In genomic region chr3:42880601-42881451, GRCh38 we compare ENCODE assay signal across 1 cellular context.
TF ChIP-seq lines count a peak whose summit lies in the region.

No MANE protein-coding gene starts in this region.

TF ChIP-seq in GM12878, 131 proteins besides CTCF, POLR2A, EP300 and RAD21 (continued from another document):
- TF ChIP-seq, protein P1, sequence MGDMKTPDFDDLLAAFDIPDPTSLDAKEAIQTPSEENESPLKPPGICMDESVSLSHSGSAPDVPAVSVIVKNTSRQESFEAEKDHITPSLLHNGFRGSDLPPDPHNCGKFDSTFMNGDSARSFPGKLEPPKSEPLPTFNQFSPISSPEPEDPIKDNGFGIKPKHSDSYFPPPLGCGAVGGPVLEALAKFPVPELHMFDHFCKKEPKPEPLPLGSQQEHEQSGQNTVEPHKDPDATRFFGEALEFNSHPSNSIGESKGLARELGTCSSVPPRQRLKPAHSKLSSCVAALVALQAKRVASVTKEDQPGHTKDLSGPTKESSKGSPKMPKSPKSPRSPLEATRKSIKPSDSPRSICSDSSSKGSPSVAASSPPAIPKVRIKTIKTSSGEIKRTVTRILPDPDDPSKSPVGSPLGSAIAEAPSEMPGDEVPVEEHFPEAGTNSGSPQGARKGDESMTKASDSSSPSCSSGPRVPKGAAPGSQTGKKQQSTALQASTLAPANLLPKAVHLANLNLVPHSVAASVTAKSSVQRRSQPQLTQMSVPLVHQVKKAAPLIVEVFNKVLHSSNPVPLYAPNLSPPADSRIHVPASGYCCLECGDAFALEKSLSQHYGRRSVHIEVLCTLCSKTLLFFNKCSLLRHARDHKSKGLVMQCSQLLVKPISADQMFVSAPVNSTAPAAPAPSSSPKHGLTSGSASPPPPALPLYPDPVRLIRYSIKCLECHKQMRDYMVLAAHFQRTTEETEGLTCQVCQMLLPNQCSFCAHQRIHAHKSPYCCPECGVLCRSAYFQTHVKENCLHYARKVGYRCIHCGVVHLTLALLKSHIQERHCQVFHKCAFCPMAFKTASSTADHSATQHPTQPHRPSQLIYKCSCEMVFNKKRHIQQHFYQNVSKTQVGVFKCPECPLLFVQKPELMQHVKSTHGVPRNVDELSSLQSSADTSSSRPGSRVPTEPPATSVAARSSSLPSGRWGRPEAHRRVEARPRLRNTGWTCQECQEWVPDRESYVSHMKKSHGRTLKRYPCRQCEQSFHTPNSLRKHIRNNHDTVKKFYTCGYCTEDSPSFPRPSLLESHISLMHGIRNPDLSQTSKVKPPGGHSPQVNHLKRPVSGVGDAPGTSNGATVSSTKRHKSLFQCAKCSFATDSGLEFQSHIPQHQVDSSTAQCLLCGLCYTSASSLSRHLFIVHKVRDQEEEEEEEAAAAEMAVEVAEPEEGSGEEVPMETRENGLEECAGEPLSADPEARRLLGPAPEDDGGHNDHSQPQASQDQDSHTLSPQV (IDR thresholded peaks at IDR 0.05), result 0 out of 2 replicates have a peak, but pooled peaks have one; percentile 80
- no peak for TF ChIP-seq NBN (IDR thresholded peaks at IDR 0.05)
- TF ChIP-seq MYB (IDR thresholded peaks at IDR 0.05; ENCODE audit: borderline replicate concordance, low read depth, low read length), result no peak
- TF ChIP-seq NR2F1 (conservative IDR thresholded peaks at IDR 0.05), result peak; percentile 27; the same call in 1 of the 2 replicates
- peak; percentile 15 for TF ChIP-seq SP1 (IDR thresholded peaks at IDR 0.05; ENCODE audit: low read depth, low read length)
- TF ChIP-seq ZNF622 (IDR thresholded peaks at IDR 0.05), result no peak
- no peak for TF ChIP-seq RAD51 (IDR thresholded peaks at IDR 0.05)
- TF ChIP-seq MAX (IDR thresholded peaks at IDR 0.05; ENCODE audit: low read depth, low read length), result 0 out of 2 replicates have a peak, but pooled peaks have one; percentile 13
- TF ChIP-seq HDGF (IDR thresholded peaks at IDR 0.05), result no peak
- no peak for TF ChIP-seq JUNB (IDR thresholded peaks at IDR 0.05)
- TF ChIP-seq PRDM15 (CRISPR knock-in tag; IDR thresholded peaks at IDR 0.05), result no peak
- peak; percentile 88 for TF ChIP-seq SMC3 (IDR thresholded peaks at IDR 0.05; ENCODE audit: borderline replicate concordance, low read length)
- peak in 1 of 2 experiments; percentile 42; a peak in 1 of 4 replicates for TF ChIP-seq BHLHE40 (IDR thresholded peaks at IDR 0.05; ENCODE audit: borderline replicate concordance in 1 of 2, low read depth in 2 of 2, low read length in 1 of 2)
- no peak for TF ChIP-seq CREM (IDR thresholded peaks at IDR 0.05; ENCODE audit: low read depth)
- TF ChIP-seq RUNX3 (IDR thresholded peaks at IDR 0.05; ENCODE audit: low read length), result no peak; the same call in 1 of the 2 replicates
- no peak for TF ChIP-seq ZBTB33 (IDR thresholded peaks at IDR 0.05)
- peak; percentile 87 for TF ChIP-seq ELK1 (IDR thresholded peaks at IDR 0.05; ENCODE audit: low read depth, low read length)
